In the genomic region with DNA sequence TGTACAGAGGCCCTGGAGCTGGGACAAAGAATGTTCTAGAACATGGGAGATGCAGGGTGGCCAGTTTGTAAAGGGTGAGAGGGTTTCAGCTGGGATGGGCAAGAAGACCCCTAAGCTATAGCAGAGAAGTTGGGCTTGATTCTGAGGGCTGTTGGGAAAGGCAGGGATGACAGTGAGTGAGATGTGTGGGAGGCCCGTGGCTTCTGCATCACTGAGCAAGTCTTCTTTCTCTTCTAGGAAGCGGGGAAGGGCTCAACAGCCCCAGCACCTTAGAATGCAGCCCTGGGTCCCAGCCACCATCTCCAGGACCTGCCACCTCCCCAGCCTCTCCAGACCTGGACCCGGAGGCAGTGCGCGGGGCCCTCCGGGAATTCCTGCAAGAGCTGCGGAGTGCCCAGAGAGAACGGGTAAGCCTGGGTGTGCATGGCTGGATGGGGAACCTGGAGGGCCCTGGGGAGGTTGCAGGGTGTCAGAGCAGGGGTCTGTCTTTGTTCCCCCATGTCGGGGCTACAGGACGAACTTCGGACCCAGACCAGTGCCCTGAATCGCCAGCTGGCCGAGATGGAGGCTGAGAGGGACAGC, we compare ENCODE assay signal across 1 cellular context.
TF ChIP-seq lines count a peak whose summit lies in the region.

No MANE protein-coding gene starts in this region.

TF ChIP-seq in IMR-90, 13 proteins besides CTCF, POLR2A, EP300 and RAD21 (continued from another document):
- TF ChIP-seq RCOR1 (IDR thresholded peaks at IDR 0.05; ENCODE audit: insufficient replicate concordance, low read length) (no peak), CEBPB (IDR thresholded peaks at IDR 0.05; ENCODE audit: low read depth, low read length) (no peak), SMC3 (IDR thresholded peaks at IDR 0.05; ENCODE audit: low read depth, low read length) (no peak), BHLHE40 (IDR thresholded peaks at IDR 0.05; ENCODE audit: low read depth, low read length) (no peak), RFX5 (IDR thresholded peaks at IDR 0.05; ENCODE audit: low read depth, low read length) (no peak), NFE2L2 (IDR thresholded peaks at IDR 0.05; ENCODE audit: low read depth, low read length) (no peak), ELK1 (IDR thresholded peaks at IDR 0.05; ENCODE audit: borderline replicate concordance, low read depth, low read length) (no peak), CHD1 (IDR thresholded peaks at IDR 0.05; ENCODE audit: low read depth, low read length) (no peak), MAFK (IDR thresholded peaks at IDR 0.05; ENCODE audit: low read depth, low read length) (no peak)
